In genomic region chr11:10659339-10660216, GRCh38 we compare ENCODE assay signal across 8 cellular contexts. TPM values are rescaled to one million over a fixed set of nuclear protein-coding genes. Genes with fewer than 3 reads are reported as not detected.
A peak's percentile ranks its signal among the peaks of the same experiment; 100 is the strongest.
DNase-seq lines count a peak whose midpoint lies in the region; ATAC-seq, FAIRE-seq and TF ChIP-seq lines count a peak whose summit lies in the region.

No MANE protein-coding gene starts in this region.

- no peak for TF ChIP-seq CTCF in RWPE1 (conservative IDR thresholded peaks at IDR 0.05; ENCODE audit: low read depth)
- no peak for TF ChIP-seq CTCF in fibroblast of the aortic adventitia (IDR thresholded peaks at IDR 0.05; ENCODE audit: insufficient read depth, low read length)
- TF ChIP-seq CTCF in sigmoid colon (IDR thresholded peaks at IDR 0.05): no peak

- intact Hi-C loops in sigmoid colon (cut with DNase I): no loop called here

- POLR2A ChIA-PET in RWPE1 (lab: Yijun Ruan, JAX; ENCODE audit: low non-redundant PET): no interaction called here

- TF ChIP-seq POLR2A in GM12891 (IDR thresholded peaks at IDR 0.05; ENCODE audit: low read depth, low read length) (no peak), sigmoid colon (IDR thresholded peaks at IDR 0.05) (no peak)

- DNase-seq in GM12891 (ENCODE audit: insufficient read length, low spot score): no peak
- DNase-seq in RWPE1 (ENCODE audit: low spot score): peak; percentile 45
- DNase-seq in fibroblast of the aortic adventitia (ENCODE audit: low read depth): peak; percentile 95
- peak; percentile 88 for DNase-seq in sigmoid colon
- DNase-seq in OCI-M2 (lab: John Stamatoyannopoulos, UW; ENCODE audit: unreplicated experiment): no peak
- DNase-seq in DMS 273 (lab: John Stamatoyannopoulos, UW; ENCODE audit: unreplicated experiment): no peak

- CTCF ChIA-PET in RWPE1 (lab: Yijun Ruan, JAX): no interaction called here

- FAIRE-seq in GM12891 (lab: Jason Lieb, UNC): no peak

- no peaks in the 10 kb centered on the region for H3K27me3 ChIP-seq in sigmoid colon

- peak in 1 of 4 donors; percentile 69 for TF ChIP-seq EP300 in sigmoid colon (IDR thresholded peaks at IDR 0.05)

- 52 to 60% methylated on average over 13 of the region's 13 CpGs for WGBS in sigmoid colon, 2 donors

- no peak overlapping the region for H3K4me3 ChIP-seq in fibroblast of the aortic adventitia (ENCODE audit: low read depth, low read length)
- no peak overlapping the region for H3K4me3 ChIP-seq in sigmoid colon

- ATAC-seq in GM18868 (IDR thresholded peaks at IDR 0.05; ENCODE audit: unreplicated experiment) (no peak), GM18909 (IDR thresholded peaks at IDR 0.05; ENCODE audit: poor library complexity, unreplicated experiment) (no peak)

- H3K4me1 ChIP-seq in sigmoid colon: peaks cover 0 to 96% (median 91%) of the 10 kb centered on the region in 4 donors

- H3K27ac ChIP-seq in RWPE1 (peak overlapping the region; percentile 68), sigmoid colon (peak overlapping the region; percentile 72 to 89 (median 86))

- no peaks in the 10 kb centered on the region for H3K9me3 ChIP-seq in sigmoid colon

- no peaks in the 10 kb centered on the region for H3K36me3 ChIP-seq in sigmoid colon

TF ChIP-seq in GM12891, 5 proteins besides CTCF, POLR2A, EP300 and RAD21:
- peak; percentile 65 for TF ChIP-seq SPI1 (IDR thresholded peaks at IDR 0.05; ENCODE audit: low read depth, low read length)
- no peak for TF ChIP-seq POLR2AphosphoS5 (IDR thresholded peaks at IDR 0.05; ENCODE audit: low read depth, low read length)

RNA-seq across cellular contexts. Expression of gene IRAG1, which starts 34.0 kb away (rescaled TPM):
- polyA plus RNA-seq in GM12891 (2012; ENCODE audit: low read depth, missing spikeins): 0.01 TPM
- total RNA-seq in fibroblast of the aortic adventitia (ENCODE audit: low replicate concordance): 17.6 and 32.0 TPM in 2 replicates
- 100 to 1,000 TPM in 3 of 4 donors, 10 to 100 TPM in 1; 96.1 to 153 (median 125) TPM for total RNA-seq in sigmoid colon
- polyA plus RNA-seq in sigmoid colon: 10 to 100 TPM in 1 of 3 donors, 1 to 10 TPM in 2; 1.8 to 10.6 (median 2.3) TPM

Comparison
In these comparisons a context has a peak if more than half of its experiments do, and no peak if none do; other contexts are left out.
1. DNase-seq: peak in RWPE1 (single experiment), fibroblast of the aortic adventitia (single experiment) and sigmoid colon (single experiment); none in GM12891 (single experiment), OCI-M2 (single experiment) and DMS 273 (single experiment).